8 cellular contexts compared by ENCODE assay signal in genomic region chr3:170751083-170751893, GRCh38.
DNase-seq lines count a peak whose midpoint lies in the region; ATAC-seq and TF ChIP-seq lines count a peak whose summit lies in the region.

No MANE protein-coding gene starts in this region.

- WGBS in prostate gland, result 29% methylated on average over 2 of the region's 2 CpGs

- TF ChIP-seq CTCF in Panc1 (IDR thresholded peaks at IDR 0.05), result no peak
- TF ChIP-seq CTCF in prostate gland (IDR thresholded peaks at IDR 0.05), result no peak

- intact Hi-C loops in Panc1 (cut with micrococcal nuclease; ENCODE audit: unreplicated experiment), result no loop called here
- intact Hi-C loops in prostate gland (cut with DNase I), result no loop called here

- CTCF ChIA-PET in Panc1 (lab: Charles Lee), result interaction anchor here (0.7 to 1.0 kb wide), 2 partner anchors 14 to 21 kb away, joined by 4 read pairs; no protein-coding TSS in a partner anchor

- no peak for TF ChIP-seq POLR2A in prostate gland (IDR thresholded peaks at IDR 0.05)

- peaks cover 27% of the 10 kb centered on the region for H3K4me1 ChIP-seq in Panc1 (ENCODE audit: control insufficient read depth, insufficient read depth, low read length)
- no peaks in the 10 kb centered on the region for H3K4me1 ChIP-seq in prostate gland (replicated peaks)

- in situ Hi-C loops in Panc1 (cut with HindIII; ENCODE audit: low pct_unique_long_range_greater_than_20kb, low sequenced_read_pairs), result no loop called here

- H3K27me3 ChIP-seq in Panc1 (ENCODE audit: control insufficient read depth, insufficient read depth, low read length), result no peaks in the 10 kb centered on the region
- H3K27me3 ChIP-seq in prostate gland (replicated peaks; ENCODE audit: insufficient read depth), result no peaks in the 10 kb centered on the region

- POLR2A ChIA-PET in Panc1 (lab: Charles Lee), result no interaction called here

- BruUV-seq in Panc1 (replicated peaks; lab: Mats Ljungman, UMichigan), result no TSS peak

- ATAC-seq in Panc1, result peak; percentile 95
- ATAC-seq in HG02840 (IDR thresholded peaks at IDR 0.05; ENCODE audit: low FRiP score, unreplicated experiment), result no peak
- no peak for ATAC-seq in HG03354 (IDR thresholded peaks at IDR 0.05; ENCODE audit: poor library complexity, severe bottlenecking, unreplicated experiment)

- H3K36me3 ChIP-seq in Panc1 (ENCODE audit: control insufficient read depth, insufficient read depth, low read length) (no peaks in the 10 kb centered on the region), prostate gland (no peaks in the 10 kb centered on the region)

- H3K9me3 ChIP-seq in Panc1 (ENCODE audit: control insufficient read depth, insufficient read depth, low read depth, low read length), result no peaks in the 10 kb centered on the region; the same call in 1 of the 2 replicates
- H3K9me3 ChIP-seq in prostate gland, result no peaks in the 10 kb centered on the region

- peak overlapping the region; percentile 88 for H3K27ac ChIP-seq in Panc1 (ENCODE audit: low read length)
- H3K27ac ChIP-seq in prostate gland, result no peak overlapping the region

- no peak overlapping the region for H3K4me3 ChIP-seq in Panc1 (ENCODE audit: low read depth in 2 of 2, low read length in 2 of 2)
- no peak overlapping the region for H3K4me3 ChIP-seq in prostate gland

- peak; percentile 96 for DNase-seq in Daoy (ENCODE audit: low read depth)
- peak; percentile 83 for DNase-seq in Panc1 (ENCODE audit: low read depth, low spot score)
- peak; percentile 96 for DNase-seq in fibroblast of gingiva (ENCODE audit: low read depth)
- DNase-seq in prostate gland (ENCODE audit: low spot score), result peak; percentile 37
- DNase-seq in islet precursor cell, result no peak
- no peak for DNase-seq in NCI-H2081 treated with DMSO at 0.1 percent for 48 hours (lab: John Stamatoyannopoulos, UW)

Comparison
In these comparisons a context has a peak if more than half of its experiments do, and no peak if none do; other contexts are left out.
1. DNase-seq: peak in Daoy (single experiment), Panc1 (single experiment), fibroblast of gingiva (single experiment) and prostate gland (single experiment); none in islet precursor cell (single experiment) and NCI-H2081 treated with DMSO at 0.1 percent for 48 hours (single experiment).